8 cellular contexts compared by ENCODE assay signal in genomic region chr2:70964596-70965386, GRCh38. TPM values are rescaled to one million over a fixed set of nuclear protein-coding genes. Genes with fewer than 3 reads are reported as not detected.
DNase-seq lines count a peak whose midpoint lies in the region; ATAC-seq and TF ChIP-seq lines count a peak whose summit lies in the region.

No MANE protein-coding gene starts in this region.

- H3K79me2 ChIP-seq in fibroblast of lung (ENCODE audit: control insufficient read depth, insufficient read depth, low read length) = no peaks in the 10 kb centered on the region

- no peaks in the 10 kb centered on the region for H3K4me1 ChIP-seq in fibroblast of lung (ENCODE audit: control insufficient read depth, extremely low read depth, insufficient read depth, low read length)

- peak overlapping the region; percentile 66 for H2AFZ ChIP-seq in fibroblast of lung (ENCODE audit: low read length)

- ATAC-seq in activated T-cell treated with anti-CD3 and anti-CD28 coated beads, Interleukin-2, amount 50 U/mL, for 72 hours (replicated peaks in 1 of 2) = peak; percentile 98
- peak; percentile 90 to 98 (median 95) for ATAC-seq in natural killer cell

- no peaks in the 10 kb centered on the region for H3K36me3 ChIP-seq in fibroblast of lung (ENCODE audit: control insufficient read depth, insufficient read depth, low read length)

- H3K4me1 Mint-ChIP-seq in HFFc6 (ENCODE audit: low read depth) = peaks cover 8% of the 10 kb centered on the region
- peaks cover 6% of the 10 kb centered on the region for H3K4me1 Mint-ChIP-seq in activated T-cell treated with anti-CD3 and anti-CD28 coated beads, Interleukin-2, amount 50 U/mL, for 72 hours (ENCODE audit: low read depth)
- H3K4me1 Mint-ChIP-seq in natural killer cell = peaks cover 9 to 11% of the 10 kb centered on the region in 2 donors

- intact Hi-C loops in natural killer cell (cut with micrococcal nuclease) = loop anchor here (1.0 to 2.0 kb wide), 3 partner anchors 20 to 37 kb away; no protein-coding TSS in a partner anchor

- TF ChIP-seq CTCF in HFFc6 (IDR thresholded peaks at IDR 0.05) (peak; percentile 92), fibroblast of lung (conservative IDR thresholded peaks at IDR 0.05 in 1 of 2, IDR thresholded peaks at IDR 0.05 in 1 of 2; ENCODE audit: low read depth in 1 of 2, low read length in 2 of 2) (peak; percentile 57 to 68), natural killer cell (IDR thresholded peaks at IDR 0.05) (peak; percentile 95)

- H4K20me1 ChIP-seq in fibroblast of lung (ENCODE audit: control insufficient read depth, extremely low read depth, insufficient read depth, low read length) = no peaks in the 10 kb centered on the region

- H3K9ac ChIP-seq in fibroblast of lung (ENCODE audit: insufficient read depth, low read length) = peak overlapping the region; percentile 48

- peaks cover 35% of the 10 kb centered on the region for H3K27me3 Mint-ChIP-seq in HFFc6 (ENCODE audit: insufficient read depth)
- peaks cover 27% of the 10 kb centered on the region for H3K27me3 Mint-ChIP-seq in activated T-cell treated with anti-CD3 and anti-CD28 coated beads, Interleukin-2, amount 50 U/mL, for 72 hours (ENCODE audit: low read depth)
- peaks cover 12 to 19% of the 10 kb centered on the region in 2 donors for H3K27me3 Mint-ChIP-seq in natural killer cell (ENCODE audit: low read depth in 2 of 2)

- H3K4me3 Mint-ChIP-seq in HFFc6 = peak overlapping the region; percentile 88
- peak overlapping the region; percentile 80 to 89 for H3K4me3 Mint-ChIP-seq in activated T-cell treated with anti-CD3 and anti-CD28 coated beads, Interleukin-2, amount 50 U/mL, for 72 hours
- H3K4me3 Mint-ChIP-seq in natural killer cell = peak overlapping the region; percentile 92

- no peaks in the 10 kb centered on the region for H3K27me3 ChIP-seq in fibroblast of lung (ENCODE audit: control insufficient read depth, insufficient read depth, low read length)

- peak; percentile 62 for DNase-seq in GDM1 (lab: John Stamatoyannopoulos, UW)
- DNase-seq in HFFc6 = peak; percentile 19
- peak; percentile 9 for DNase-seq in NCI-H748 treated with DMSO at 0.1 percent for 48 hours (lab: John Stamatoyannopoulos, UW)
- DNase-seq in activated T-cell treated with anti-CD3 and anti-CD28 coated beads, Interleukin-2, amount 50 U/mL, for 72 hours = peak; percentile 86 to 89
- DNase-seq in fibroblast of lung (ENCODE audit: low read depth in 2 of 2) = peak; percentile 48 to 66
- DNase-seq in natural killer cell = peak; percentile 81
- peak; percentile 46 to 83 (median 74) for DNase-seq in stimulated activated naive CD4-positive, alpha-beta T cell (lab: John Stamatoyannopoulos, UW)
- no peak for DNase-seq in NCI-H446 (lab: John Stamatoyannopoulos, UW)

- H3K9me3 ChIP-seq in fibroblast of lung (ENCODE audit: control insufficient read depth, insufficient read depth, low read depth, low read length) = no peaks in the 10 kb centered on the region

- no peak overlapping the region for H3K27ac Mint-ChIP-seq in HFFc6
- no peak overlapping the region for H3K27ac Mint-ChIP-seq in activated T-cell treated with anti-CD3 and anti-CD28 coated beads, Interleukin-2, amount 50 U/mL, for 72 hours
- peak overlapping the region in 1 of 2 donors; percentile 58 for H3K27ac Mint-ChIP-seq in natural killer cell

- peak overlapping the region; percentile 40 to 63 (median 51) for H3K4me3 ChIP-seq in fibroblast of lung (replicated peaks in 1 of 4; ENCODE audit: control extremely low read depth in 1 of 4, insufficient read depth in 1 of 4, low read depth in 3 of 4, low read length in 4 of 4)

- H3K4me2 ChIP-seq in fibroblast of lung (ENCODE audit: extremely low read depth, insufficient read depth, low read length) = peak overlapping the region; percentile 93

- H3K36me3 Mint-ChIP-seq in HFFc6 (ENCODE audit: low read depth) (no peaks in the 10 kb centered on the region), natural killer cell (no peaks in the 10 kb centered on the region)
- no peaks in the 10 kb centered on the region for H3K36me3 Mint-ChIP-seq in activated T-cell treated with anti-CD3 and anti-CD28 coated beads, Interleukin-2, amount 50 U/mL, for 72 hours (ENCODE audit: insufficient read depth in 2 of 2)

- H3K9me3 Mint-ChIP-seq in HFFc6 (no peaks in the 10 kb centered on the region), natural killer cell (no peaks in the 10 kb centered on the region)
- H3K9me3 Mint-ChIP-seq in activated T-cell treated with anti-CD3 and anti-CD28 coated beads, Interleukin-2, amount 50 U/mL, for 72 hours = no peaks in the 10 kb centered on the region

- H3K27ac ChIP-seq in fibroblast of lung (ENCODE audit: insufficient read depth, low read length) = no peak overlapping the region

RNA-seq across cellular contexts. Expression of gene ANKRD53, which starts 13.6 kb away (rescaled TPM):
- total RNA-seq in HFFc6 (2021; fragmentation: NEBNext Ultra II Directional; extraction: Animal tissue kit (Norgen Biotek cat#: 25700)) = 1 to 10 TPM in 3 of 6 experiments, under 1 TPM in 3; 0.64 to 1.1 (median 0.85) TPM
- total RNA-seq in activated T-cell treated with anti-CD3 and anti-CD28 coated beads, Interleukin-2, amount 50 U/mL, for 72 hours = under 1 TPM in 1 of 2 donors, not detected in 1; 0.58 TPM
- total RNA-seq in fibroblast of lung (0.26 and 1.3 TPM in 2 replicates), natural killer cell (1 to 10 TPM; 2.2 to 3.1 (median 2.5) TPM)
- 0.58 and 2.0 TPM in 2 replicates for polyA plus RNA-seq in fibroblast of lung
- polyA plus RNA-seq in fibroblast of lung (2012) = 1.4 and 3.0 TPM in 2 replicates
- polyA minus RNA-seq in fibroblast of lung (ENCODE audit: low replicate concordance) = 0.55 and 10.7 TPM in 2 replicates

RNA-seq across cellular contexts. Expression of gene ATP6V1B1, which starts 29.1 kb away (rescaled TPM):
- total RNA-seq in HFFc6 (2021; fragmentation: NEBNext Ultra II Directional; extraction: Animal tissue kit (Norgen Biotek cat#: 25700)) = under 1 TPM in 3 of 6 experiments, not detected in 3; 0.22 to 0.66 (median 0.57) TPM
- not detected for total RNA-seq in activated T-cell treated with anti-CD3 and anti-CD28 coated beads, Interleukin-2, amount 50 U/mL, for 72 hours
- total RNA-seq in fibroblast of lung = 0.77 and 2.1 TPM in 2 replicates
- 0.85 and 1.0 TPM in 2 replicates for polyA plus RNA-seq in fibroblast of lung
- 0.44 and 0.55 TPM in 2 replicates for polyA plus RNA-seq in fibroblast of lung (2012)
- 4.4 TPM in 1 of 2 replicates, not detected in the other for polyA minus RNA-seq in fibroblast of lung (ENCODE audit: low replicate concordance)
- not detected for total RNA-seq in natural killer cell

RNA-seq across cellular contexts. Expression of gene TEX261, which starts 29.9 kb away (rescaled TPM):
- total RNA-seq in HFFc6 (2021; fragmentation: NEBNext Ultra II Directional; extraction: Animal tissue kit (Norgen Biotek cat#: 25700)) = 100 to 1,000 TPM in 3 of 6 experiments, 10 to 100 TPM in 3; 91.6 to 129 (median 103) TPM
- total RNA-seq in activated T-cell treated with anti-CD3 and anti-CD28 coated beads, Interleukin-2, amount 50 U/mL, for 72 hours = 10 to 100 TPM; 45.9 to 66.6 TPM
- total RNA-seq in fibroblast of lung (20.5 and 33.0 TPM in 2 replicates), natural killer cell (10 to 100 TPM; 30.3 to 44.2 (median 43.2) TPM)
- 72.6 and 96.1 TPM in 2 replicates for polyA plus RNA-seq in fibroblast of lung
- polyA plus RNA-seq in fibroblast of lung (2012) = 54.4 and 69.7 TPM in 2 replicates
- polyA minus RNA-seq in fibroblast of lung (ENCODE audit: low replicate concordance) = 216 TPM in 2 replicates

Comparison
In these comparisons a context has a peak if more than half of its experiments do, and no peak if none do; other contexts are left out.
1. DNase-seq: peak in GDM1 (single experiment), HFFc6 (single experiment), NCI-H748 treated with DMSO at 0.1 percent for 48 hours (single experiment), activated T-cell treated with anti-CD3 and anti-CD28 coated beads, Interleukin-2, amount 50 U/mL, for 72 hours (2 of 2), fibroblast of lung (2 of 2), natural killer cell (single experiment) and stimulated activated naive CD4-positive, alpha-beta T cell (6 of 6); none in NCI-H446 (0 of 2).
2. Peak in every context shown above with its lines, with median percentiles within 50 percentile points of each other: H3K4me3 Mint-ChIP-seq and CTCF ChIP-seq.